In genomic region chr11:114281388-114281956, GRCh38 we compare ENCODE assay signal across 16 cellular contexts. TPM values are rescaled to one million over a fixed set of nuclear protein-coding genes. Genes with fewer than 3 reads are reported as not detected.
DNase-seq lines count a peak whose midpoint lies in the region; ATAC-seq and TF ChIP-seq lines count a peak whose summit lies in the region.
"Had no signal": no experiment of that assay in that cellular context is flagged by ENCODE, and none has a peak within 500 bp of the region (broad histone marks: within the 10 kb centered on the region; RNA-seq: fewer than 3 reads in every experiment).

No MANE protein-coding gene starts in this region.

- H3K27me3 ChIP-seq in endocrine pancreas (ENCODE audit: control insufficient read depth, insufficient read depth, low read length) (no peaks in the 10 kb centered on the region), upper lobe of left lung (no peaks in the 10 kb centered on the region)
- H3K27me3 ChIP-seq: ovary had no signal

- H3K4me1 Mint-ChIP-seq in activated CD4-positive, alpha-beta T cell treated with anti-CD3 and anti-CD28 coated beads, Interleukin-2, amount 10 ng/mL, durations not matched to agents 24 days and 14 days, result no peaks in the 10 kb centered on the region
- peaks cover 5% of the 10 kb centered on the region for H3K4me1 Mint-ChIP-seq in neural crest cell

- no peak for TF ChIP-seq CTCF in neural crest cell (conservative IDR thresholded peaks at IDR 0.05)
- TF ChIP-seq CTCF in upper lobe of left lung (IDR thresholded peaks at IDR 0.05), result no peak

- peaks cover 15% of the 10 kb centered on the region for H3K27me3 Mint-ChIP-seq in activated CD4-positive, alpha-beta T cell treated with anti-CD3 and anti-CD28 coated beads, Interleukin-2, amount 10 ng/mL, durations not matched to agents 24 days and 14 days
- H3K27me3 Mint-ChIP-seq in neural crest cell (ENCODE audit: low read depth), result peaks cover 8% of the 10 kb centered on the region

- peak overlapping the region in 3 of 4 donors; percentile 61 to 71 (median 62) for H3K27ac ChIP-seq in upper lobe of left lung
- H3K27ac ChIP-seq: ovary had no signal

- no peaks in the 10 kb centered on the region for H3K9me3 Mint-ChIP-seq in activated CD4-positive, alpha-beta T cell treated with anti-CD3 and anti-CD28 coated beads, Interleukin-2, amount 10 ng/mL, durations not matched to agents 24 days and 14 days
- no peaks in the 10 kb centered on the region for H3K9me3 Mint-ChIP-seq in neural crest cell
- H3K9me3 Mint-ChIP-seq: immature natural killer cell had no signal

- H3K4me1 ChIP-seq in endocrine pancreas (ENCODE audit: control insufficient read depth, insufficient read depth, low read length) (no peaks in the 10 kb centered on the region), upper lobe of left lung (peaks cover 16 to 31% (median 19%) of the 10 kb centered on the region in 4 donors)

- H3K9me3 ChIP-seq in endocrine pancreas (ENCODE audit: control insufficient read depth, low read length) (no peaks in the 10 kb centered on the region), upper lobe of left lung (no peaks in the 10 kb centered on the region)
- H3K9me3 ChIP-seq: Caco-2, ovary had no signal

- in situ Hi-C loops in G401 (cut with HindIII; ENCODE audit: low sequenced_read_pairs), result no loop called here

- H3K27ac Mint-ChIP-seq in activated CD4-positive, alpha-beta T cell treated with anti-CD3 and anti-CD28 coated beads, Interleukin-2, amount 10 ng/mL, durations not matched to agents 24 days and 14 days, result no peak overlapping the region
- peak overlapping the region; percentile 59 for H3K27ac Mint-ChIP-seq in neural crest cell (ENCODE audit: unreplicated experiment)
- H3K27ac Mint-ChIP-seq: immature natural killer cell had no signal

- ATAC-seq in upper lobe of left lung (ENCODE audit: low FRiP score in 2 of 2) (no peak), GM21381 (IDR thresholded peaks at IDR 0.05; ENCODE audit: unreplicated experiment) (no peak)
- ATAC-seq: activated CD4-positive, CD25-positive, alpha-beta regulatory T cell treated with anti-CD3 and anti-CD28 coated beads, Interleukin-2, amount 50 U/mL, for 24 hours had no signal

- WGBS in upper lobe of left lung, 2 donors, result 74 to 81% methylated on average over 1 of the region's 1 CpG

- H3K36me3 Mint-ChIP-seq in activated CD4-positive, alpha-beta T cell treated with anti-CD3 and anti-CD28 coated beads, Interleukin-2, amount 10 ng/mL, durations not matched to agents 24 days and 14 days (ENCODE audit: low read depth), result no peaks in the 10 kb centered on the region
- no peaks in the 10 kb centered on the region for H3K36me3 Mint-ChIP-seq in neural crest cell (ENCODE audit: low read depth)

- H3K9ac ChIP-seq in endocrine pancreas (ENCODE audit: control insufficient read depth, insufficient read depth, low read length), result peak overlapping the region; percentile 10

- TF ChIP-seq POLR2A in upper lobe of left lung (IDR thresholded peaks at IDR 0.05), result no peak

- H3K4me3 ChIP-seq in endocrine pancreas (ENCODE audit: control insufficient read depth, insufficient read depth, low read length) (no peak overlapping the region), upper lobe of left lung (no peak overlapping the region)
- H3K4me3 ChIP-seq: ovary had no signal

- no peak overlapping the region for H3K4me3 Mint-ChIP-seq in activated CD4-positive, alpha-beta T cell treated with anti-CD3 and anti-CD28 coated beads, Interleukin-2, amount 10 ng/mL, durations not matched to agents 24 days and 14 days
- no peak overlapping the region for H3K4me3 Mint-ChIP-seq in neural crest cell
- H3K4me3 Mint-ChIP-seq: immature natural killer cell had no signal

- DNase-seq in activated CD4-positive, alpha-beta T cell treated with anti-CD3 and anti-CD28 coated beads, Interleukin-2, amount 10 ng/mL, durations not matched to agents 24 days and 14 days, result peak; percentile 43
- DNase-seq in activated CD4-positive, alpha-beta T cell treated with anti-CD3 and anti-CD28 coated beads for 48 hours, result no peak
- DNase-seq in neural crest cell (ENCODE audit: low read depth, low spot score) (no peak), upper lobe of left lung (no peak), G401 (ENCODE audit: low spot score) (no peak)
- DNase-seq in effector CD8-positive, alpha-beta T cell (lab: John Stamatoyannopoulos, UW), result no peak
- DNase-seq: activated naive CD4-positive, alpha-beta T cell treated with Interleukin-2 at 50 U/mL for 16 hours; immature natural killer cell; RPMI8226; stimulated activated CD4-positive, alpha-beta T cell treated with anti-CD3 and anti-CD28 coated beads, Interleukin-15, amount 100 ng/mL, for 24 hours; T-helper 2 cell had no signal

- H3K36me3 ChIP-seq in endocrine pancreas (ENCODE audit: control insufficient read depth, insufficient read depth, low read length) (no peaks in the 10 kb centered on the region), upper lobe of left lung (no peaks in the 10 kb centered on the region)
- H3K36me3 ChIP-seq: ovary had no signal

- intact Hi-C loops in activated CD4-positive, alpha-beta T cell treated with anti-CD3 and anti-CD28 coated beads, Interleukin-2, amount 10 ng/mL, durations not matched to agents 24 days and 14 days (cut with micrococcal nuclease), result no loop called here

- TF ChIP-seq EP300 in upper lobe of left lung (IDR thresholded peaks at IDR 0.05), result no peak

RNA-seq across cellular contexts. Expression of gene NNMT, which starts 14.7 kb away (rescaled TPM):
- total RNA-seq in activated CD4-positive, alpha-beta T cell treated with anti-CD3 and anti-CD28 coated beads, Interleukin-2, amount 10 ng/mL, durations not matched to agents 24 days and 14 days, result not detected in 2 replicates
- 0.82 and 1.5 TPM in 2 replicates for total RNA-seq in neural crest cell
- 100 to 1,000 TPM in 5 of 6 donors, 10 to 100 TPM in 1; 93.4 to 383 (median 208) TPM for total RNA-seq in upper lobe of left lung
- total RNA-seq in G401 (2014; rRNA removed; shearing (Covaris generic)), result not detected in 2 replicates

Comparison
In these comparisons a context has a peak if more than half of its experiments do, and no peak if none do; other contexts are left out.
1. RNA of gene NNMT, which starts 14.7 kb away (total RNA-seq): 93.4 to 383 TPM in upper lobe of left lung; 0.82 to 1.5 TPM in neural crest cell, not detected in activated CD4-positive, alpha-beta T cell treated with anti-CD3 and anti-CD28 coated beads, Interleukin-2, amount 10 ng/mL, durations not matched to agents 24 days and 14 days and not detected in G401; every median in the first group is over 10 times any median in the second.